Comparison of ENCODE assay signal across 22 cellular contexts in the genomic region with DNA sequence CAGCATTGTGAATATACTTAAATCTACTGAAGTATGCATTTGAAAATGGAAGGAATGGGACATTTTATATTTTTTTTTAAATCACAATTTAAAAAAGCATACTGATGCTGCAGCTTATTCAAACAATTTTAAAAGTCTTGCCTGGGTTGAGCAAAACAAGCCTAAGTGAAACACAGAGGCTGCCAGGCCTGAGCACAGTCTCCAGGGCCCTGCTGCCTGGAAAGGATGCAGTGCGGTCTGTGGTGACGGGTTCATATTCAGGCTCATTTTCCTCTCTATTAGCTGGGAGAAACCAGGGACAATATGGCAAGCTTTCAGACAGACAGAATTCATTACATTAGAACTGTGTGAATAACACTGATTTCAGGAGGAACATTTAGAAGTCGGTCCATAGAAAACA.
"Had no signal": no experiment of that assay in that cellular context is flagged by ENCODE, and none has a peak within 500 bp of the region (broad histone marks: within the 10 kb centered on the region; RNA-seq: fewer than 3 reads in every experiment).

No MANE protein-coding gene starts in this region.

- H3K9me3 ChIP-seq: esophagus squamous epithelium, gastroesophageal sphincter, left ventricle myocardium inferior, lower lobe of right lung, mucosa of descending colon had no signal

- H3K79me2 ChIP-seq: hepatocyte had no signal

- H3K4me3 ChIP-seq: coronary artery, dorsolateral prefrontal cortex, esophagus squamous epithelium, gastroesophageal sphincter, heart left ventricle, hepatocyte, left ventricle myocardium inferior, lower lobe of right lung, mucosa of descending colon had no signal

- H3K4me1 Mint-ChIP-seq: immature natural killer cell had no signal

- H3K4me2 ChIP-seq: hepatocyte had no signal

- H3K9me3 Mint-ChIP-seq: immature natural killer cell, mesothelial cell of epicardium had no signal

- H3K4me3 Mint-ChIP-seq: immature natural killer cell, mesothelial cell of epicardium had no signal

- DNase-seq: dermis blood vessel endothelial cell; dorsolateral prefrontal cortex; effector CD4-positive, alpha-beta T cell; effector memory CD4-positive, alpha-beta T cell; esophagus squamous epithelium; foreskin keratinocyte; heart left ventricle; hypothalamus; immature natural killer cell; islet precursor cell; kidney; kidney glomerular epithelial cell; left colon; left ventricle myocardium inferior; lower lobe of right lung; mesenchymal stem cell; mucosa of descending colon had no signal

- H3K4me1 ChIP-seq: foreskin keratinocyte had no signal

- H3K27ac ChIP-seq: coronary artery, esophagus squamous epithelium, foreskin keratinocyte, gastroesophageal sphincter, heart left ventricle, hepatocyte, left ventricle myocardium inferior, lower lobe of right lung had no signal

- H2AFZ ChIP-seq: hepatocyte had no signal

- ATAC-seq: foreskin keratinocyte, gastroesophageal sphincter, left colon, left lobe of liver, lower lobe of right lung, mucosa of descending colon had no signal

- H3K27me3 ChIP-seq: dorsolateral prefrontal cortex, esophagus squamous epithelium, foreskin keratinocyte, gastroesophageal sphincter, heart left ventricle, hepatocyte had no signal

- H3K36me3 Mint-ChIP-seq: immature natural killer cell, mesothelial cell of epicardium had no signal

- H3K36me3 ChIP-seq: esophagus squamous epithelium, heart left ventricle, left ventricle myocardium inferior, lower lobe of right lung had no signal

- H3K27ac Mint-ChIP-seq: immature natural killer cell, mesothelial cell of epicardium had no signal
